In the genomic region with DNA sequence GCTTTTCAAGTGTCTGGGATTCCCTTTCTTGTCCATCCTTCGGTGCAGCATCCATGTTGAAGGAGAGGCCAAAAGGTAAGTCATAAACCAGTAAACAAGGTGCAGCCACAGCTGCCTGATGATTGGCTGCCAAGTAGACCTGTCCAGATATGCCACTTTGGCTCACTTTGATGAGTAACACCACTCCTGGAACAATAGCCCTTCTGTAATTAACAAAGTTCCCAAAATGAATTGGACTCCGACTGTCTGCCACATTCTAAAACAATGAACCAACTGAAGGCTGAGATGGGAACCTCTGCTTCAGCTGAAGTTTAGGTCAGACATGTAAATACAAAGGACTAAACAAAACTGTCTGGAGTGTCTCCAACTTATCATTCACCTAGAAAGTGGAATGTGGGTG, we compare ENCODE assay signal across 20 cellular contexts.
"Had no signal": no experiment of that assay in that cellular context is flagged by ENCODE, and none has a peak within 500 bp of the region (broad histone marks: within the 10 kb centered on the region; RNA-seq: fewer than 3 reads in every experiment).

No MANE protein-coding gene starts in this region.

- H3K36me3 ChIP-seq: adrenal gland, gastrocnemius medialis had no signal

- ATAC-seq: activated CD8-positive, alpha-beta T cell treated with anti-CD3 and anti-CD28 coated beads, Interleukin-2, amount 10 ng/mL, durations not matched to agents 7 days and 5 days; activated T-helper 17 cell treated with anti-CD3 and anti-CD28 coated beads, Interleukin-2, amount 50 U/mL, for 72 hours; gastrocnemius medialis; sciatic nerve; stimulated activated memory B cell treated with anti-CD40 and anti-IgM and Interleukin-4, amounts not matched to agents 10 μg/mL and 1 μg/mL and 100 μg/mL, for 72 hours had no signal

- H3K4me3 ChIP-seq: adrenal gland, coronary artery, gastrocnemius medialis, testis had no signal

- H3K27ac ChIP-seq: adrenal gland, coronary artery, gastrocnemius medialis, testis had no signal

- DNase-seq: activated CD4-positive, alpha-beta T cell treated with anti-CD3 and anti-CD28 coated beads for 1 hour; activated CD4-positive, alpha-beta T cell treated with anti-CD3 and anti-CD28 coated beads, Interleukin-2, amount 50 U/mL, for 1 hour; activated CD8-positive, alpha-beta T cell treated with anti-CD3 and anti-CD28 coated beads, Interleukin-2, amount 10 ng/mL, durations not matched to agents 7 days and 5 days; activated T-cell treated with anti-CD3 and anti-CD28 coated beads, Interleukin-2, amount 50 U/mL, for 24 hours; cerebellar nuclear complex; endodermal cell; gastrocnemius medialis; hippocampal formation; mesendoderm; naive B cell; small intestine; stimulated activated CD4-positive, alpha-beta T cell treated with anti-CD3 and anti-CD28 coated beads, Interleukin-2, amount 100 ng/mL, for 24 hours; T-helper 9 cell; testis; trophoblast cell had no signal

- H3K4me1 ChIP-seq: adrenal gland, testis had no signal

- H3K27me3 ChIP-seq: adrenal gland, gastrocnemius medialis, testis had no signal

- H3K9me3 ChIP-seq: adrenal gland, gastrocnemius medialis, testis had no signal
